Comparison of ENCODE assay signal across 14 cellular contexts in genomic region chrX:124555036-124555595, GRCh38.
DNase-seq lines count a peak whose midpoint lies in the region; ATAC-seq and TF ChIP-seq lines count a peak whose summit lies in the region.
"Had no signal": no experiment of that assay in that cellular context is flagged by ENCODE, and none has a peak within 500 bp of the region (broad histone marks: within the 10 kb centered on the region; RNA-seq: fewer than 3 reads in every experiment).

No MANE protein-coding gene starts in this region.

- H2AFZ ChIP-seq in neural progenitor cell (replicated peaks) = no peak overlapping the region

- DNase-seq in activated naive CD4-positive, alpha-beta T cell treated with anti-CD3 and anti-CD28 coated beads, Interleukin-2, amount 50 U/mL, for 72 hours (ENCODE audit: low spot score in 2 of 2) = no peak
- DNase-seq in activated naive CD4-positive, alpha-beta T cell treated with anti-CD3 and anti-CD28 coated beads, Interleukin-2, amount 10 ng/mL, durations not matched to agents 7 days and 5 days = no peak
- DNase-seq in RWPE2 (ENCODE audit: low spot score) (peak; percentile 29), fibroblast of gingiva (ENCODE audit: low read depth) (peak; percentile 66), left lung (no peak), COR-L47 (lab: John Stamatoyannopoulos, UW) (no peak), neural progenitor cell (ENCODE audit: low spot score) (no peak)
- DNase-seq: DMS53, mucosa of descending colon, NCI-H2171, OCI-M1, T-helper 17 cell had no signal

- H3K36me3 ChIP-seq in RWPE2 (ENCODE audit: low read depth) = no peaks in the 10 kb centered on the region
- no peaks in the 10 kb centered on the region for H3K36me3 ChIP-seq in skeletal muscle satellite cell (ENCODE audit: insufficient read depth, low read length)
- H3K36me3 ChIP-seq in left lung = no peaks in the 10 kb centered on the region
- H3K36me3 ChIP-seq in neural progenitor cell = no peaks in the 10 kb centered on the region
- H3K36me3 ChIP-seq: esophagus muscularis mucosa had no signal

- peak overlapping the region; percentile 96 for H3K27ac ChIP-seq in RWPE2 (ENCODE audit: poor library complexity, severe bottlenecking)
- H3K27ac ChIP-seq in left lung = no peak overlapping the region
- no peak overlapping the region for H3K27ac ChIP-seq in neural progenitor cell
- H3K27ac ChIP-seq: esophagus muscularis mucosa had no signal

- H3K4me3 Mint-ChIP-seq in activated naive CD4-positive, alpha-beta T cell treated with anti-CD3 and anti-CD28 coated beads, Interleukin-2, amount 10 ng/mL, durations not matched to agents 7 days and 5 days = no peak overlapping the region
- no peak overlapping the region for H3K4me3 Mint-ChIP-seq in neural progenitor cell
- H3K4me3 Mint-ChIP-seq: T-helper 17 cell had no signal

- H3K9me3 ChIP-seq in RWPE2 (ENCODE audit: severe bottlenecking) = no peaks in the 10 kb centered on the region
- H3K9me3 ChIP-seq in skeletal muscle satellite cell (replicated peaks; ENCODE audit: low read length) = no peaks in the 10 kb centered on the region
- H3K9me3 ChIP-seq in left lung = no peaks in the 10 kb centered on the region
- no peaks in the 10 kb centered on the region for H3K9me3 ChIP-seq in neural progenitor cell (ENCODE audit: low read depth)
- H3K9me3 ChIP-seq: esophagus muscularis mucosa, mucosa of descending colon had no signal

- H3K9ac ChIP-seq in skeletal muscle satellite cell (ENCODE audit: low read depth, low read length) = no peak overlapping the region
- no peak overlapping the region for H3K9ac ChIP-seq in neural progenitor cell

- H3F3A ChIP-seq in neural progenitor cell (ENCODE audit: low read depth) = no peaks in the 10 kb centered on the region

- no peaks in the 10 kb centered on the region for H3K79me2 ChIP-seq in neural progenitor cell (ENCODE audit: low read depth)

- H3K4me1 Mint-ChIP-seq in activated naive CD4-positive, alpha-beta T cell treated with anti-CD3 and anti-CD28 coated beads, Interleukin-2, amount 10 ng/mL, durations not matched to agents 7 days and 5 days = no peaks in the 10 kb centered on the region
- H3K4me1 Mint-ChIP-seq in neural progenitor cell = no peaks in the 10 kb centered on the region
- H3K4me1 Mint-ChIP-seq: T-helper 17 cell had no signal

- H4K20me1 ChIP-seq in neural progenitor cell (ENCODE audit: low read depth) = no peaks in the 10 kb centered on the region

- peaks cover 17% of the 10 kb centered on the region for H3K4me1 ChIP-seq in RWPE2 (ENCODE audit: insufficient read depth, poor library complexity, severe bottlenecking)
- peaks cover 20% of the 10 kb centered on the region for H3K4me1 ChIP-seq in skeletal muscle satellite cell (ENCODE audit: control insufficient read depth, insufficient read depth, low read length)
- H3K4me1 ChIP-seq in left lung = no peaks in the 10 kb centered on the region
- no peaks in the 10 kb centered on the region for H3K4me1 ChIP-seq in neural progenitor cell
- H3K4me1 ChIP-seq: esophagus muscularis mucosa had no signal

- H3K27me3 Mint-ChIP-seq in activated naive CD4-positive, alpha-beta T cell treated with anti-CD3 and anti-CD28 coated beads, Interleukin-2, amount 10 ng/mL, durations not matched to agents 7 days and 5 days = no peaks in the 10 kb centered on the region
- H3K27me3 Mint-ChIP-seq in neural progenitor cell (ENCODE audit: insufficient read depth, low read depth) = peaks cover under 1% of the 10 kb centered on the region
- H3K27me3 Mint-ChIP-seq: T-helper 17 cell had no signal

- no peaks in the 10 kb centered on the region for H3K36me3 Mint-ChIP-seq in activated naive CD4-positive, alpha-beta T cell treated with anti-CD3 and anti-CD28 coated beads, Interleukin-2, amount 50 U/mL, for 72 hours
- no peaks in the 10 kb centered on the region for H3K36me3 Mint-ChIP-seq in activated naive CD4-positive, alpha-beta T cell treated with anti-CD3 and anti-CD28 coated beads, Interleukin-2, amount 10 ng/mL, durations not matched to agents 7 days and 5 days
- no peaks in the 10 kb centered on the region for H3K36me3 Mint-ChIP-seq in neural progenitor cell

- H3K4me2 ChIP-seq in skeletal muscle satellite cell (ENCODE audit: low read length) = peak overlapping the region; percentile 35
- no peak overlapping the region for H3K4me2 ChIP-seq in neural progenitor cell

- no peaks in the 10 kb centered on the region for H3K9me3 Mint-ChIP-seq in activated naive CD4-positive, alpha-beta T cell treated with anti-CD3 and anti-CD28 coated beads, Interleukin-2, amount 50 U/mL, for 72 hours
- H3K9me3 Mint-ChIP-seq in activated naive CD4-positive, alpha-beta T cell treated with anti-CD3 and anti-CD28 coated beads, Interleukin-2, amount 10 ng/mL, durations not matched to agents 7 days and 5 days = no peaks in the 10 kb centered on the region
- H3K9me3 Mint-ChIP-seq in neural progenitor cell = no peaks in the 10 kb centered on the region

- CTCF ChIA-PET in activated naive CD4-positive, alpha-beta T cell treated with anti-CD3 and anti-CD28 coated beads, Interleukin-2, amount 10 ng/mL, durations not matched to agents 7 days and 5 days (lab: Charles Lee) = no interaction called here

- H3K27me3 ChIP-seq in RWPE2 (ENCODE audit: insufficient read depth, poor library complexity, severe bottlenecking) = no peaks in the 10 kb centered on the region
- H3K27me3 ChIP-seq in skeletal muscle satellite cell (ENCODE audit: control insufficient read depth, insufficient read depth, low read length) = no peaks in the 10 kb centered on the region
- H3K27me3 ChIP-seq in left lung = no peaks in the 10 kb centered on the region
- no peaks in the 10 kb centered on the region for H3K27me3 ChIP-seq in neural progenitor cell
- H3K27me3 ChIP-seq: esophagus muscularis mucosa had no signal

- no peak overlapping the region for H3K27ac Mint-ChIP-seq in activated naive CD4-positive, alpha-beta T cell treated with anti-CD3 and anti-CD28 coated beads, Interleukin-2, amount 50 U/mL, for 72 hours
- H3K27ac Mint-ChIP-seq in activated naive CD4-positive, alpha-beta T cell treated with anti-CD3 and anti-CD28 coated beads, Interleukin-2, amount 10 ng/mL, durations not matched to agents 7 days and 5 days = no peak overlapping the region
- no peak overlapping the region for H3K27ac Mint-ChIP-seq in neural progenitor cell
- H3K27ac Mint-ChIP-seq: T-helper 17 cell had no signal

- ATAC-seq in activated naive CD4-positive, alpha-beta T cell treated with anti-CD3 and anti-CD28 coated beads, Interleukin-2, amount 50 U/mL, for 72 hours = peak; percentile 28 to 56
- ATAC-seq in RWPE2 (ENCODE audit: low read depth) (peak; percentile 99), left lung (no peak)
- ATAC-seq: mucosa of descending colon, T-helper 17 cell had no signal

- TF ChIP-seq CTCF in RWPE2 (IDR thresholded peaks at IDR 0.05; ENCODE audit: poor library complexity, severe bottlenecking) (no peak), left lung (IDR thresholded peaks at IDR 0.05) (no peak), neural progenitor cell (IDR thresholded peaks at IDR 0.05) (no peak)

- H3K4me3 ChIP-seq in RWPE2 (ENCODE audit: severe bottlenecking) (no peak overlapping the region), skeletal muscle satellite cell (ENCODE audit: low read length) (no peak overlapping the region), left lung (no peak overlapping the region), neural progenitor cell (no peak overlapping the region)
- H3K4me3 ChIP-seq: esophagus muscularis mucosa, mucosa of descending colon had no signal

- intact Hi-C loops in left lung (cut with DNase I) = no loop called here

Comparison
In these comparisons a context has a peak if more than half of its experiments do, and no peak if none do; other contexts are left out.
1. DNase-seq: peak in RWPE2 (single experiment) and fibroblast of gingiva (single experiment); none in activated naive CD4-positive, alpha-beta T cell treated with anti-CD3 and anti-CD28 coated beads, Interleukin-2, amount 50 U/mL, for 72 hours (0 of 2), activated naive CD4-positive, alpha-beta T cell treated with anti-CD3 and anti-CD28 coated beads, Interleukin-2, amount 10 ng/mL, durations not matched to agents 7 days and 5 days (single experiment), left lung (0 of 2), COR-L47 (single experiment) and neural progenitor cell (single experiment).